Comparison of ENCODE assay signal across 1 cellular context in the genomic region with DNA sequence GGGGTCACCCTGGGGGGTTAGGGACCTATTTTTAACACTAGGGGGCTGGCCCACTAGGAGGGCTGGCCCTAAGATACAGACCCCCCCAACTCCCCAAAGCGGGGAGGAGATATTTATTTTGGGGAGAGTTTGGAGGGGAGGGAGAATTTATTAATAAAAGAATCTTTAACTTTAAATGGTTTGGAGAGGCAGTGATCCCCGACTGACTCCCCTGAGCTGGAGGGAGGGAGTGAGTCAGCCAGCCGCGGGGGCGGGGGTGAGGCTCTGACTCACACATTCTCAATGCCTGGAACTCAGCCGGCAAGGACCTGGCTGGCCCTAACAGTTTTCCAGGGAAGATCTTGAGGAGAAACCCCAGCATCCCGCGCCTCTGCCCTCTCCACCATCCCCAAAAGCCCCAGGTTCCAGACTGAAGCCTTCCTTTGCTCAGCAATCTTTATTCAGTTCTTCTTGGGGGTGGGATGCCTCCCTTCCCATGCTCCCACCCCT.
A peak's percentile ranks its signal among the peaks of the same experiment; 100 is the strongest.
TF ChIP-seq lines count a peak whose summit lies in the region.

No MANE protein-coding gene starts in this region.

TF ChIP-seq in K562, 482 proteins besides CTCF, POLR2A, EP300 and RAD21 (continued from another document):
- TF ChIP-seq, protein P1, sequence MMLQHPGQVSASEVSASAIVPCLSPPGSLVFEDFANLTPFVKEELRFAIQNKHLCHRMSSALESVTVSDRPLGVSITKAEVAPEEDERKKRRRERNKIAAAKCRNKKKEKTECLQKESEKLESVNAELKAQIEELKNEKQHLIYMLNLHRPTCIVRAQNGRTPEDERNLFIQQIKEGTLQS (IDR thresholded peaks at IDR 0.05), result peak; percentile 95
- TF ChIP-seq, protein P1 (CRISPR knock-in tag; conservative IDR thresholded peaks at IDR 0.05), result peak; percentile 94
- TF ChIP-seq MIER1 (IDR thresholded peaks at IDR 0.05; ENCODE audit: low read depth) (no peak), PHB2 (IDR thresholded peaks at IDR 0.05; ENCODE audit: low read depth) (no peak)
- TF ChIP-seq, protein P2, sequence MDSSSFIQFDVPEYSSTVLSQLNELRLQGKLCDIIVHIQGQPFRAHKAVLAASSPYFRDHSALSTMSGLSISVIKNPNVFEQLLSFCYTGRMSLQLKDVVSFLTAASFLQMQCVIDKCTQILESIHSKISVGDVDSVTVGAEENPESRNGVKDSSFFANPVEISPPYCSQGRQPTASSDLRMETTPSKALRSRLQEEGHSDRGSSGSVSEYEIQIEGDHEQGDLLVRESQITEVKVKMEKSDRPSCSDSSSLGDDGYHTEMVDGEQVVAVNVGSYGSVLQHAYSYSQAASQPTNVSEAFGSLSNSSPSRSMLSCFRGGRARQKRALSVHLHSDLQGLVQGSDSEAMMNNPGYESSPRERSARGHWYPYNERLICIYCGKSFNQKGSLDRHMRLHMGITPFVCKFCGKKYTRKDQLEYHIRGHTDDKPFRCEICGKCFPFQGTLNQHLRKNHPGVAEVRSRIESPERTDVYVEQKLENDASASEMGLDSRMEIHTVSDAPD (CRISPR knock-in tag; IDR thresholded peaks at IDR 0.05), result no peak
